In genomic region chr12:52126050-52126604, GRCh38 we compare ENCODE assay signal across 17 cellular contexts. TPM values are rescaled to one million over a fixed set of nuclear protein-coding genes. Genes with fewer than 3 reads are reported as not detected.
DNase-seq lines count a peak whose midpoint lies in the region; ATAC-seq and TF ChIP-seq lines count a peak whose summit lies in the region.
"Had no signal": no experiment of that assay in that cellular context is flagged by ENCODE, and none has a peak within 500 bp of the region (broad histone marks: within the 10 kb centered on the region; RNA-seq: fewer than 3 reads in every experiment).

No MANE protein-coding gene starts in this region.

- peak overlapping the region; percentile 8 for H3K27ac ChIP-seq in angular gyrus (ENCODE audit: low read depth, low read length)
- H3K27ac ChIP-seq in left lung = peak overlapping the region; percentile 56 to 67

- no peak for DNase-seq in activated naive CD4-positive, alpha-beta T cell treated with anti-CD3 and anti-CD28 coated beads, Interleukin-2, amount 50 U/mL, for 72 hours (ENCODE audit: low spot score in 2 of 2)
- DNase-seq in left lung (no peak), type B pancreatic cell (ENCODE audit: extremely low spot score, unreplicated experiment) (no peak), NCI-H748 (lab: John Stamatoyannopoulos, UW; ENCODE audit: unreplicated experiment) (no peak)
- DNase-seq: activated CD8-positive, alpha-beta T cell treated with anti-CD3 and anti-CD28 coated beads, Interleukin-2, amount 10 ng/mL, durations not matched to agents 7 days and 5 days; activated naive CD8-positive, alpha-beta T cell treated with anti-CD3 and anti-CD28 coated beads, Interleukin-2, amount 10 ng/mL, durations not matched to agents 7 days and 5 days; foreskin melanocyte; NCI-H2227 treated with DMSO at 0.1 percent for 48 hours; T-helper 17 cell had no signal

- no peak for ATAC-seq in activated naive CD4-positive, alpha-beta T cell treated with anti-CD3 and anti-CD28 coated beads, Interleukin-2, amount 50 U/mL, for 72 hours
- ATAC-seq in left lung (no peak), HG02678 (IDR thresholded peaks at IDR 0.05; ENCODE audit: unreplicated experiment) (no peak), GM18858 (IDR thresholded peaks at IDR 0.05; ENCODE audit: unreplicated experiment) (no peak)
- ATAC-seq: activated CD8-positive, alpha-beta T cell treated with anti-CD3 and anti-CD28 coated beads, Interleukin-2, amount 10 ng/mL, durations not matched to agents 7 days and 5 days; GM12878; T-helper 17 cell had no signal

- intact Hi-C loops in left lung (cut with DNase I) = loop anchor here in 1 of 2 donors (10.0 kb wide), 1 partner anchor 101 kb away; no protein-coding TSS in a partner anchor

- H3K4me3 ChIP-seq in left lung = no peak overlapping the region
- H3K4me3 ChIP-seq: GM12878 had no signal

- no peak for TF ChIP-seq CTCF in left lung (IDR thresholded peaks at IDR 0.05)
- no peak for TF ChIP-seq CTCF in type B pancreatic cell (conservative IDR thresholded peaks at IDR 0.05)

- H3K9me3 ChIP-seq in left lung = no peaks in the 10 kb centered on the region

- no peaks in the 10 kb centered on the region for H3K36me3 ChIP-seq in left lung

- H3K27ac Mint-ChIP-seq in activated naive CD4-positive, alpha-beta T cell treated with anti-CD3 and anti-CD28 coated beads, Interleukin-2, amount 50 U/mL, for 24 hours = peak overlapping the region; percentile 23
- no peak overlapping the region for H3K27ac Mint-ChIP-seq in activated naive CD4-positive, alpha-beta T cell treated with anti-CD3 and anti-CD28 coated beads, Interleukin-2, amount 50 U/mL, for 72 hours
- H3K27ac Mint-ChIP-seq in type B pancreatic cell = peak overlapping the region; percentile 13
- H3K27ac Mint-ChIP-seq: activated CD8-positive, alpha-beta T cell treated with anti-CD3 and anti-CD28 coated beads, Interleukin-2, amount 10 ng/mL, durations not matched to agents 7 days and 5 days; activated naive CD8-positive, alpha-beta T cell treated with anti-CD3 and anti-CD28 coated beads, Interleukin-2, amount 10 ng/mL, durations not matched to agents 7 days and 5 days; mesothelial cell of epicardium; T-helper 17 cell had no signal

- H3K27me3 Mint-ChIP-seq in activated naive CD4-positive, alpha-beta T cell treated with anti-CD3 and anti-CD28 coated beads, Interleukin-2, amount 50 U/mL, for 24 hours = peaks cover 3% of the 10 kb centered on the region
- peaks cover 3% of the 10 kb centered on the region for H3K27me3 Mint-ChIP-seq in type B pancreatic cell

- no peak overlapping the region for H3K4me3 Mint-ChIP-seq in activated naive CD4-positive, alpha-beta T cell treated with anti-CD3 and anti-CD28 coated beads, Interleukin-2, amount 50 U/mL, for 24 hours
- no peak overlapping the region for H3K4me3 Mint-ChIP-seq in type B pancreatic cell
- H3K4me3 Mint-ChIP-seq: activated CD8-positive, alpha-beta T cell treated with anti-CD3 and anti-CD28 coated beads, Interleukin-2, amount 10 ng/mL, durations not matched to agents 7 days and 5 days; activated naive CD8-positive, alpha-beta T cell treated with anti-CD3 and anti-CD28 coated beads, Interleukin-2, amount 10 ng/mL, durations not matched to agents 7 days and 5 days; mesothelial cell of epicardium; T-helper 17 cell had no signal

- peaks cover 0 to 28% of the 10 kb centered on the region in 2 donors for H3K27me3 ChIP-seq in left lung

- no peaks in the 10 kb centered on the region for H3K36me3 Mint-ChIP-seq in activated naive CD4-positive, alpha-beta T cell treated with anti-CD3 and anti-CD28 coated beads, Interleukin-2, amount 50 U/mL, for 24 hours
- H3K36me3 Mint-ChIP-seq in activated naive CD4-positive, alpha-beta T cell treated with anti-CD3 and anti-CD28 coated beads, Interleukin-2, amount 50 U/mL, for 72 hours = no peaks in the 10 kb centered on the region
- no peaks in the 10 kb centered on the region for H3K36me3 Mint-ChIP-seq in type B pancreatic cell
- H3K36me3 Mint-ChIP-seq: activated naive CD8-positive, alpha-beta T cell treated with anti-CD3 and anti-CD28 coated beads, Interleukin-2, amount 10 ng/mL, durations not matched to agents 7 days and 5 days; mesothelial cell of epicardium had no signal

- H3K4me1 Mint-ChIP-seq in activated naive CD4-positive, alpha-beta T cell treated with anti-CD3 and anti-CD28 coated beads, Interleukin-2, amount 50 U/mL, for 24 hours = no peaks in the 10 kb centered on the region
- peaks cover 9% of the 10 kb centered on the region for H3K4me1 Mint-ChIP-seq in type B pancreatic cell (ENCODE audit: unreplicated experiment)

- H3K9me3 Mint-ChIP-seq in activated naive CD4-positive, alpha-beta T cell treated with anti-CD3 and anti-CD28 coated beads, Interleukin-2, amount 50 U/mL, for 24 hours = no peaks in the 10 kb centered on the region
- H3K9me3 Mint-ChIP-seq in activated naive CD4-positive, alpha-beta T cell treated with anti-CD3 and anti-CD28 coated beads, Interleukin-2, amount 50 U/mL, for 72 hours = no peaks in the 10 kb centered on the region
- H3K9me3 Mint-ChIP-seq in type B pancreatic cell = no peaks in the 10 kb centered on the region
- H3K9me3 Mint-ChIP-seq: activated naive CD8-positive, alpha-beta T cell treated with anti-CD3 and anti-CD28 coated beads, Interleukin-2, amount 10 ng/mL, durations not matched to agents 7 days and 5 days; mesothelial cell of epicardium had no signal

- H3K4me1 ChIP-seq in left lung = peaks cover 0 to 9% of the 10 kb centered on the region in 2 donors

RNA-seq across cellular contexts. Expression of gene SMIM41, which starts 46.6 kb away (rescaled TPM):
- total RNA-seq in activated naive CD4-positive, alpha-beta T cell treated with anti-CD3 and anti-CD28 coated beads, Interleukin-2, amount 50 U/mL, for 72 hours = not detected
- total RNA-seq in left lung (1 to 10 TPM in 1 of 2 donors, under 1 TPM in 1; 0.47 to 4.5 TPM), type B pancreatic cell (ENCODE audit: low replicate concordance) (not detected in 2 replicates)
- total RNA-seq: activated CD8-positive, alpha-beta T cell treated with anti-CD3 and anti-CD28 coated beads, Interleukin-2, amount 10 ng/mL, durations not matched to agents 7 days and 5 days; activated naive CD8-positive, alpha-beta T cell treated with anti-CD3 and anti-CD28 coated beads, Interleukin-2, amount 10 ng/mL, durations not matched to agents 7 days and 5 days; dermis blood vessel endothelial cell; GM12878; LHCN-M2; T-helper 17 cell had no signal

RNA-seq across cellular contexts. Expression of gene ATG101, which starts 56.3 kb away (rescaled TPM):
- 10 to 100 TPM; 28.5 to 46.8 TPM for total RNA-seq in activated naive CD4-positive, alpha-beta T cell treated with anti-CD3 and anti-CD28 coated beads, Interleukin-2, amount 50 U/mL, for 72 hours
- total RNA-seq in left lung (10 to 100 TPM; 35.7 to 42.4 TPM), type B pancreatic cell (ENCODE audit: low replicate concordance) (35.7 and 48.7 TPM in 2 replicates)

Comparison
In these comparisons a context has a peak if more than half of its experiments do, and no peak if none do; other contexts are left out.
1. H3K27ac Mint-ChIP-seq: peak in activated naive CD4-positive, alpha-beta T cell treated with anti-CD3 and anti-CD28 coated beads, Interleukin-2, amount 50 U/mL, for 24 hours (single experiment) and type B pancreatic cell (single experiment); none in activated naive CD4-positive, alpha-beta T cell treated with anti-CD3 and anti-CD28 coated beads, Interleukin-2, amount 50 U/mL, for 72 hours (0 of 2).